In the genomic region with DNA sequence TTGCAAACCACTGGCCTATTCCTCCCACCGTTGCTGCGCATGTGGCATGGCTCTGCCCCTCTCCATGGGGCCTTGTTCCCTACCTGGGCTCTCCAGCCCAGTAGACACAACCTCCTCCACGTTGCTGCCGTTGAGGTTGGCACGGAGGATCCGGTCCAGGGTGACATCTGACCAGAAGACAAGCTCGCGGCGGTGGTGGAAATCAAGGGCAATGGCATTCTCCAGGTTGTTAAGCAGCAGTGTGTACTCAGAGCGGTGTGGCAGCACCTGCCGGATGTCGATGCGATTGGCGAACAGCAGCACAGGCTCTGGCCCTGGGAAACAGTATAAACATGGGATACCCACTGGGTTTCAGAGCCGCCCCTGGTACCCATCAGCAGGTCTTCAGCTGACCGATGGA, we compare ENCODE assay signal across 22 cellular contexts.
"Had no signal": no experiment of that assay in that cellular context is flagged by ENCODE, and none has a peak within 500 bp of the region (broad histone marks: within the 10 kb centered on the region; RNA-seq: fewer than 3 reads in every experiment).

No MANE protein-coding gene starts in this region.

- H3K27ac Mint-ChIP-seq: activated B cell treated with CpG ODN at 0.5 μM for 24 hours; activated CD8-positive, alpha-beta T cell treated with anti-CD3 and anti-CD28 coated beads for 36 hours; activated T-helper 17 cell treated with anti-CD3 and anti-CD28 coated beads, Interleukin-2, amount 50 U/mL, for 72 hours; effector memory CD8-positive, alpha-beta T cell; natural killer cell treated with Interleukin-12 subunit alpha and Interleukin-12 subunit beta and Interleukin-15 and Interleukin-18, amount 100 ng/mL, for 72 hours; progenitor cell of endocrine pancreas had no signal

- DNase-seq: activated B cell treated with CpG ODN at 0.5 μM for 24 hours; activated CD4-positive, alpha-beta T cell treated with anti-CD3 and anti-CD28 coated beads, Interleukin-2, amount 50 U/mL, for 1 hour; activated CD8-positive, alpha-beta T cell treated with anti-CD3 and anti-CD28 coated beads for 36 hours; activated gamma-delta T cell treated with Interleukin-2 at 50 U/mL for 16 hours; activated naive CD4-positive, alpha-beta T cell treated with anti-CD3 and anti-CD28 coated beads, Interleukin-2, amount 50 U/mL, for 16 hours; activated T-cell treated with anti-CD3 and anti-CD28 coated beads, Interleukin-2, amount 50 U/mL, for 4 hours; amniotic stem cell; cortex of kidney; effector memory CD8-positive, alpha-beta T cell; erythroblast; left cardiac atrium; left ventricle myocardium superior; mucosa of descending colon; right lobe of liver; stimulated activated CD4-positive, alpha-beta T cell treated with anti-CD3 and anti-CD28 coated beads, Interleukin-2, amount 100 ng/mL, for 48 hours; stimulated activated naive CD8-positive, alpha-beta T cell treated with anti-CD3 and anti-CD28 coated beads, Interleukin-15, Interleukin-2, amounts not matched to agents 100 U/mL and 50 U/mL, for 24 hours; testis; transverse colon had no signal

- H3K36me3 Mint-ChIP-seq: natural killer cell treated with Interleukin-12 subunit alpha and Interleukin-12 subunit beta and Interleukin-15 and Interleukin-18, amount 100 ng/mL, for 72 hours had no signal

- H3K4me3 Mint-ChIP-seq: activated B cell treated with CpG ODN at 0.5 μM for 24 hours; activated CD8-positive, alpha-beta T cell treated with anti-CD3 and anti-CD28 coated beads for 36 hours; activated T-cell treated with anti-CD3 and anti-CD28 coated beads, Interleukin-2, amount 50 U/mL, for 4 hours; activated T-helper 17 cell treated with anti-CD3 and anti-CD28 coated beads, Interleukin-2, amount 50 U/mL, for 72 hours; effector memory CD8-positive, alpha-beta T cell; natural killer cell treated with Interleukin-12 subunit alpha and Interleukin-12 subunit beta and Interleukin-15 and Interleukin-18, amount 100 ng/mL, for 72 hours had no signal

- H3K9me3 Mint-ChIP-seq: activated B cell treated with CpG ODN at 0.5 μM for 24 hours; activated CD8-positive, alpha-beta T cell treated with anti-CD3 and anti-CD28 coated beads for 36 hours; activated T-cell treated with anti-CD3 and anti-CD28 coated beads, Interleukin-2, amount 50 U/mL, for 4 hours; activated T-helper 17 cell treated with anti-CD3 and anti-CD28 coated beads, Interleukin-2, amount 50 U/mL, for 72 hours; effector memory CD8-positive, alpha-beta T cell; natural killer cell treated with Interleukin-12 subunit alpha and Interleukin-12 subunit beta and Interleukin-15 and Interleukin-18, amount 100 ng/mL, for 72 hours had no signal

- H3K4me1 Mint-ChIP-seq: activated T-helper 17 cell treated with anti-CD3 and anti-CD28 coated beads, Interleukin-2, amount 50 U/mL, for 72 hours had no signal

- ATAC-seq: activated CD8-positive, alpha-beta T cell treated with anti-CD3 and anti-CD28 coated beads for 36 hours; activated T-cell treated with anti-CD3 and anti-CD28 coated beads, Interleukin-2, amount 50 U/mL, for 4 hours; activated T-helper 17 cell treated with anti-CD3 and anti-CD28 coated beads, Interleukin-2, amount 50 U/mL, for 72 hours; effector memory CD8-positive, alpha-beta T cell; gastroesophageal sphincter; left cardiac atrium; left ventricle myocardium superior; mucosa of descending colon; right lobe of liver; stimulated activated naive CD8-positive, alpha-beta T cell treated with anti-CD3 and anti-CD28 coated beads, Interleukin-15, Interleukin-2, amounts not matched to agents 100 U/mL and 50 U/mL, for 24 hours had no signal
